Comparison of ENCODE assay signal across 8 cellular contexts in the genomic region with DNA sequence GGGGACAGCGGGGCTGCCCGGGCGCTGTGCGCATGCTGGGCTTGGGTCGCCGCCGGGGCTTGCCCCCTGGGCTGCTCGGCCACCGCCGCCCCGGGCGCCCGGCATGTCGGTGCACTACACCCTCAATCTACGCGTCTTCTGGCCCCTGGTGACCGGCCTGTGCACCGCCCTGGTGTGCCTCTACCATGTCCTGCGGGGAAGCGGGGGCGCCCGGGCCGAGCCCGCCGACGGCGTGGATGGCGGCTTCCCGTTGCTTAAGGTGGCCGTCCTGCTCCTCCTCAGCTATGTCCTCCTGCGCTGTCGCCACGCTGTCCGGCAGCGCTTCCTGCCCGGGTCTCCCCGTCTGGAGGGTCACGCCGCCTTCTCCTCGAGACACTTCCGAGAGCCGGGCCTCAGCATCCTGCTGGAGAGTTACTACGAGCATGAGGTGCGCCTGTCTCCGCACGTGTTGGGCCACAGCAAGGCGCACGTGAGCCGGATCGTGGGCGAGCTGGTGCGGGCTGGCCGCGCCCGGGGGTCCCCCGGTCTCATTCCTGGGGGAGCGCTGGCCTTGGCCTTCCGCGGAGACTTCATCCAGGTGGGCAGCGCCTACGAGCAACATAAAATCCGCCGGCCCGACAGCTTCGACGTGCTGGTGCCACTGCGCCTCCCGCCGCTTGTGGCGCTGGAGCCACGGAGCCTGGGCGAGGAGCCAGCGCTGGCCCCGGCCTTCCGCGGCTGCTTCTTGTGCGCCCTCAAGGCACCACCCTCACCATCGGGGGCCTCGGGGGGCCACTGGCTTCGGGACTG. TPM values are rescaled to one million over a fixed set of nuclear protein-coding genes. Genes with fewer than 3 reads are reported as not detected.
A peak's percentile ranks its signal among the peaks of the same experiment; 100 is the strongest.
DNase-seq lines count a peak whose midpoint lies in the region; ATAC-seq and TF ChIP-seq lines count a peak whose summit lies in the region.

No MANE protein-coding gene starts in this region.

- POLR2A ChIA-PET in CD8-positive, alpha-beta memory T cell (lab: Charles Lee): no interaction called here
- POLR2A ChIA-PET in activated CD8-positive, alpha-beta T cell treated with anti-CD3 and anti-CD28 coated beads, Interleukin-2, amount 10 ng/mL, durations not matched to agents 7 days and 5 days (lab: Charles Lee): no interaction called here

- no peak for ATAC-seq in activated CD8-positive, alpha-beta T cell treated with anti-CD3 and anti-CD28 coated beads, Interleukin-2, amount 10 ng/mL, durations not matched to agents 7 days and 5 days

- DNase-seq in CD8-positive, alpha-beta memory T cell: no peak
- DNase-seq in H7: peak; percentile 83
- DNase-seq in activated CD8-positive, alpha-beta T cell treated with anti-CD3 and anti-CD28 coated beads, Interleukin-2, amount 10 ng/mL, durations not matched to agents 7 days and 5 days: no peak
- peak; percentile 52 for DNase-seq in foreskin melanocyte
- peak; percentile 95 for DNase-seq in osteoblast (ENCODE audit: insufficient read length, low spot score, missing footprints)
- DNase-seq in GM19238 (ENCODE audit: insufficient read length, low spot score): no peak
- no peak for DNase-seq in NCI-H1930 (lab: John Stamatoyannopoulos, UW)
- no peak for DNase-seq in SIG-M5 treated with dmso at 0.1 percent for 504 hours (lab: John Stamatoyannopoulos, UW; ENCODE audit: unreplicated experiment)

- peak overlapping the region; percentile 79 for H3K4me2 ChIP-seq in osteoblast (ENCODE audit: insufficient read depth, low read length)

- peak overlapping the region in 1 of 8 donors; percentile 75 for H3K27ac Mint-ChIP-seq in CD8-positive, alpha-beta memory T cell
- H3K27ac Mint-ChIP-seq in activated CD8-positive, alpha-beta T cell treated with anti-CD3 and anti-CD28 coated beads, Interleukin-2, amount 10 ng/mL, durations not matched to agents 7 days and 5 days: no peak overlapping the region

- no peaks in the 10 kb centered on the region for H3K9me3 Mint-ChIP-seq in CD8-positive, alpha-beta memory T cell
- H3K9me3 Mint-ChIP-seq in activated CD8-positive, alpha-beta T cell treated with anti-CD3 and anti-CD28 coated beads, Interleukin-2, amount 10 ng/mL, durations not matched to agents 7 days and 5 days (ENCODE audit: insufficient read depth): no peaks in the 10 kb centered on the region

- H3K4me3 ChIP-seq in CD8-positive, alpha-beta memory T cell (ENCODE audit: low read length): no peak overlapping the region
- peak overlapping the region; percentile 45 for H3K4me3 ChIP-seq in H7 (ENCODE audit: insufficient read depth, low read depth, low read length)
- peak overlapping the region; percentile 78 for H3K4me3 ChIP-seq in osteoblast (ENCODE audit: insufficient read depth, low read length)

- H3K27ac ChIP-seq in CD8-positive, alpha-beta memory T cell (ENCODE audit: low read depth, low read length): no peak overlapping the region
- H3K27ac ChIP-seq in osteoblast (ENCODE audit: low read depth, low read length): peak overlapping the region; percentile 80

- H3K36me3 ChIP-seq in CD8-positive, alpha-beta memory T cell (ENCODE audit: insufficient read depth, low read length): no peaks in the 10 kb centered on the region
- H3K36me3 ChIP-seq in H7 (replicated peaks; ENCODE audit: control insufficient read depth, insufficient read depth, low read length) (no peaks in the 10 kb centered on the region), osteoblast (ENCODE audit: insufficient read depth, low read length) (peaks cover 17% of the 10 kb centered on the region)

- H3K27me3 Mint-ChIP-seq in CD8-positive, alpha-beta memory T cell: peaks cover 9 to 40% of the 10 kb centered on the region in 2 donors
- peaks cover 23% of the 10 kb centered on the region for H3K27me3 Mint-ChIP-seq in activated CD8-positive, alpha-beta T cell treated with anti-CD3 and anti-CD28 coated beads, Interleukin-2, amount 10 ng/mL, durations not matched to agents 7 days and 5 days (ENCODE audit: low read depth)

- H2AFZ ChIP-seq in osteoblast (ENCODE audit: low read length): peak overlapping the region; percentile 66

- peaks cover 36% of the 10 kb centered on the region for H3K79me2 ChIP-seq in osteoblast (ENCODE audit: insufficient read depth, low read length)

- H3K9me3 ChIP-seq in CD8-positive, alpha-beta memory T cell (ENCODE audit: low read length): no peaks in the 10 kb centered on the region
- no peaks in the 10 kb centered on the region for H3K9me3 ChIP-seq in osteoblast (ENCODE audit: low read depth, low read length)

- H3K4me1 ChIP-seq in CD8-positive, alpha-beta memory T cell (ENCODE audit: insufficient read depth, low read length): no peaks in the 10 kb centered on the region
- peaks cover 40% of the 10 kb centered on the region for H3K4me1 ChIP-seq in osteoblast (ENCODE audit: insufficient read depth, low read length)

- TF ChIP-seq CTCF in osteoblast (IDR thresholded peaks at IDR 0.05; ENCODE audit: extremely low read depth, low read depth, low read length): peak; percentile 27

- CTCF ChIA-PET in CD8-positive, alpha-beta memory T cell (lab: Charles Lee): no interaction called here
- CTCF ChIA-PET in activated CD8-positive, alpha-beta T cell treated with anti-CD3 and anti-CD28 coated beads, Interleukin-2, amount 10 ng/mL, durations not matched to agents 7 days and 5 days (lab: Charles Lee): no interaction called here

- no peaks in the 10 kb centered on the region for H3K27me3 ChIP-seq in CD8-positive, alpha-beta memory T cell (ENCODE audit: insufficient read depth, low read length, poor library complexity, severe bottlenecking)
- H3K27me3 ChIP-seq in H7 (ENCODE audit: control insufficient read depth, insufficient read depth, low read length) (peaks cover 21% of the 10 kb centered on the region), osteoblast (ENCODE audit: insufficient read depth, low read length) (no peaks in the 10 kb centered on the region)

- H3K4me3 Mint-ChIP-seq in CD8-positive, alpha-beta memory T cell: peak overlapping the region in 4 of 7 donors; percentile 54 to 82 (median 64)
- H3K4me3 Mint-ChIP-seq in activated CD8-positive, alpha-beta T cell treated with anti-CD3 and anti-CD28 coated beads, Interleukin-2, amount 10 ng/mL, durations not matched to agents 7 days and 5 days: peak overlapping the region; percentile 52

- no peaks in the 10 kb centered on the region for H3K36me3 Mint-ChIP-seq in CD8-positive, alpha-beta memory T cell
- H3K36me3 Mint-ChIP-seq in activated CD8-positive, alpha-beta T cell treated with anti-CD3 and anti-CD28 coated beads, Interleukin-2, amount 10 ng/mL, durations not matched to agents 7 days and 5 days (ENCODE audit: low read depth): no peaks in the 10 kb centered on the region

- peaks cover 17 to 29% (median 26%) of the 10 kb centered on the region in 3 donors for H3K4me1 Mint-ChIP-seq in CD8-positive, alpha-beta memory T cell
- peaks cover 28% of the 10 kb centered on the region for H3K4me1 Mint-ChIP-seq in activated CD8-positive, alpha-beta T cell treated with anti-CD3 and anti-CD28 coated beads, Interleukin-2, amount 10 ng/mL, durations not matched to agents 7 days and 5 days (ENCODE audit: low read depth)

- peaks cover 13% of the 10 kb centered on the region for H4K20me1 ChIP-seq in osteoblast (ENCODE audit: insufficient read depth, low read length)

RNA-seq across cellular contexts. Expression of gene ITPRIPL2, which starts 0.8 kb away (rescaled TPM):
- 10 to 100 TPM; 15.8 to 17.3 TPM for total RNA-seq in CD8-positive, alpha-beta memory T cell
- 0.89 TPM for polyA plus RNA-seq in CD8-positive, alpha-beta memory T cell
- total RNA-seq in H7 (2014; rRNA removed; shearing (Covaris generic)): 3.4 and 5.5 TPM in 2 replicates
- total RNA-seq in activated CD8-positive, alpha-beta T cell treated with anti-CD3 and anti-CD28 coated beads, Interleukin-2, amount 10 ng/mL, durations not matched to agents 7 days and 5 days: 1 to 10 TPM; 2.3 TPM
- 58.6 and 59.4 TPM in 2 replicates for total RNA-seq in osteoblast

RNA-seq across cellular contexts. Expression of gene COQ7, which starts 47.1 kb away (rescaled TPM):
- total RNA-seq in CD8-positive, alpha-beta memory T cell: 10 to 100 TPM; 22.4 TPM
- 13.2 TPM for polyA plus RNA-seq in CD8-positive, alpha-beta memory T cell
- total RNA-seq in H7 (2014; rRNA removed; shearing (Covaris generic)): 9.5 and 10.8 TPM in 2 replicates
- total RNA-seq in activated CD8-positive, alpha-beta T cell treated with anti-CD3 and anti-CD28 coated beads, Interleukin-2, amount 10 ng/mL, durations not matched to agents 7 days and 5 days: 10 to 100 TPM; 16.3 to 16.8 TPM
- 17.4 and 20.3 TPM in 2 replicates for total RNA-seq in osteoblast

RNA-seq across cellular contexts. Expression of gene SYT17, which starts 53.5 kb away (rescaled TPM):
- not detected for total RNA-seq in CD8-positive, alpha-beta memory T cell
- polyA plus RNA-seq in CD8-positive, alpha-beta memory T cell: not detected
- 1.9 and 5.3 TPM in 2 replicates for total RNA-seq in H7 (2014; rRNA removed; shearing (Covaris generic))
- total RNA-seq in activated CD8-positive, alpha-beta T cell treated with anti-CD3 and anti-CD28 coated beads, Interleukin-2, amount 10 ng/mL, durations not matched to agents 7 days and 5 days: not detected
- total RNA-seq in osteoblast: under 0.01 and 0.29 TPM in 2 replicates

Comparison
In these comparisons a context has a peak if more than half of its experiments do, and no peak if none do; other contexts are left out.
1. DNase-seq: peak in H7 (single experiment), foreskin melanocyte (single experiment) and osteoblast (single experiment); none in CD8-positive, alpha-beta memory T cell (0 of 5), activated CD8-positive, alpha-beta T cell treated with anti-CD3 and anti-CD28 coated beads, Interleukin-2, amount 10 ng/mL, durations not matched to agents 7 days and 5 days (single experiment), GM19238 (single experiment), NCI-H1930 (0 of 2) and SIG-M5 treated with dmso at 0.1 percent for 504 hours (single experiment).